10 cellular contexts compared by ENCODE assay signal in the genomic region with DNA sequence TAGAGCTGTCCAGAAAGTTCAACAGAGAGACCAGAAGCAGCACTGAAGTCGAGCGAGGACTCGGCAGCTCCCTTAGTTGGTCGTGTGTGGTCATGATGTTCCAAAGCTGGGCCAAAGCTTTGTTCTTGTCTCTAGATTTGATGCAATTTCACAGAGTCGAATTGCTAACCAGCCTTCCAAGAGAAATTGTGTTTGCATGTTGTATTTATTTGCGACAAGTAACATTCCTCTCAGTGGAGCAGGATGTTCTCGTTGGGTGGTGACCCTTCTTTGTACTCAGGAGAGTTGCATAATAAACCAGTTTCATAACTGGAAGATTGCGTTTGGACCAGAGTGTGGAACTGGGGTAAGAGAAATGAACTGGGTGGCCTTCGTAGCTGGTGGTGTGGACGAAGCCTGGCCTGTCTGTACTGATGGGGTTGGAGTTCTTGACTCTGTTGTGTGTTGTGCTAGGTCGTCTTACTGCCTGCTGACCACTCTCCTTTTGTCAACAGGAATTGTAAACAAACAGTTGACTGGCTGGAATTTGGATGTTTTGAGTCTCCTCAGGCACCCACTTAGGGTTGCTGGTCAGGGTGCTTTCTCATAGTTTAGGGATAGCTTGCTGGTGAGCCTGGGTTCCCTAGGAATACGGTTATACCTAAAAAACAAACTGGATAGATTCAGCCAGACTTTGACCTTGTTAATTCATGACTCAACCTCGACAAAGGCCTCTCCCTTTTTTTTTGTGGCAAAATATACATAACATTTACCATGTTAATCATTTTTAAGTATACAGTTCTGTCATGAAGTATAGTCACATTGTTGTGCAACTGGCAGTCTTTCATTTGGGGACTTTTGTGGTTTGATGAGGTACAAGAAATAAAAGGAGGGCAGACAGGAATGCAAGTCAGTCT. TPM values are rescaled to one million over a fixed set of nuclear protein-coding genes. Genes with fewer than 3 reads are reported as not detected.
DNase-seq lines count a peak whose midpoint lies in the region; ATAC-seq, FAIRE-seq and TF ChIP-seq lines count a peak whose summit lies in the region.
"Had no signal": no experiment of that assay in that cellular context is flagged by ENCODE, and none has a peak within 500 bp of the region (broad histone marks: within the 10 kb centered on the region; RNA-seq: fewer than 3 reads in every experiment).

No MANE protein-coding gene starts in this region.

- H3K79me2 ChIP-seq in H1 (ENCODE audit: control insufficient read depth in 1 of 2, insufficient read depth in 2 of 2, low read length in 2 of 2) = no peaks in the 10 kb centered on the region

- peaks cover 3% of the 10 kb centered on the region for H3K27me3 Mint-ChIP-seq in activated CD4-positive, alpha-beta memory T cell treated with anti-CD3 and anti-CD28 coated beads, Interleukin-2, amount 10 ng/mL, durations not matched to agents 7 days and 5 days
- peaks cover 5% of the 10 kb centered on the region for H3K27me3 Mint-ChIP-seq in activated T-helper 2 cell treated with anti-CD3 and anti-CD28 coated beads, Interferon-gamma antibody, Interleukin-2, Interleukin-4, amounts not matched to agents 10 μg/mL and 5 μg/mL and 100 μg/mL, durations not matched to agents 14 hours and 24 hours and 36 hours (ENCODE audit: low read depth)

- CTCF ChIA-PET in A673 (lab: Charles Lee) (no interaction called here), H1 (lab: Charles Lee; ENCODE audit: partially characterized antibody) (interaction anchor here (0.6 to 1.8 kb wide), 8 partner anchors 15 to 244 kb away, joined by 3 to 8 read pairs (median 3); no protein-coding TSS in a partner anchor)
- CTCF ChIA-PET in activated CD4-positive, alpha-beta memory T cell treated with anti-CD3 and anti-CD28 coated beads, Interleukin-2, amount 10 ng/mL, durations not matched to agents 7 days and 5 days (lab: Charles Lee) = no interaction called here

- no peak overlapping the region for H2AK5ac ChIP-seq in H1 (ENCODE audit: low read depth, low read length)

- H3K23ac ChIP-seq in H1 (ENCODE audit: insufficient read length) = no peak overlapping the region

- H2BK15ac ChIP-seq in H1 (ENCODE audit: low read length) = no peak overlapping the region

- DNase-seq in A673 (ENCODE audit: low spot score) = no peak
- peak; percentile 73 for DNase-seq in LHCN-M2 (ENCODE audit: low read depth)
- DNase-seq in H1 (ENCODE audit: low read depth in 1 of 2, low spot score in 2 of 2) = no peak
- no peak for DNase-seq in activated CD4-positive, alpha-beta memory T cell treated with anti-CD3 and anti-CD28 coated beads, Interleukin-2, amount 10 ng/mL, durations not matched to agents 7 days and 5 days
- no peak for DNase-seq in activated T-helper 2 cell treated with anti-CD3 and anti-CD28 coated beads, Interferon-gamma antibody, Interleukin-2, Interleukin-4, amounts not matched to agents 10 μg/mL and 5 μg/mL and 100 μg/mL, durations not matched to agents 14 hours and 24 hours and 36 hours (ENCODE audit: low spot score)
- DNase-seq: SHP77 treated with DMSO at 0.1 percent for 48 hours had no signal

- 0 out of 2 replicates have a peak overlapping the region, but pooled peaks have one; percentile 32 for H2BK5ac ChIP-seq in H1 (ENCODE audit: low read depth, low read length)

- H3K9ac ChIP-seq in H1 (replicated peaks in 1 of 4; ENCODE audit: extremely low read depth in 1 of 4, low read depth in 3 of 4, low read length in 3 of 4) = peak overlapping the region in 1 of 4 experiments; percentile 37; a peak in 2 of 7 replicates
- H3K9ac ChIP-seq in mucosa of stomach (ENCODE audit: low read length) = peak overlapping the region; percentile 7

- H3K36me3 Mint-ChIP-seq in activated CD4-positive, alpha-beta memory T cell treated with anti-CD3 and anti-CD28 coated beads, Interleukin-2, amount 10 ng/mL, durations not matched to agents 7 days and 5 days (ENCODE audit: low read depth) = peaks cover 20% of the 10 kb centered on the region
- peaks cover 26% of the 10 kb centered on the region for H3K36me3 Mint-ChIP-seq in activated T-helper 2 cell treated with anti-CD3 and anti-CD28 coated beads, Interferon-gamma antibody, Interleukin-2, Interleukin-4, amounts not matched to agents 10 μg/mL and 5 μg/mL and 100 μg/mL, durations not matched to agents 14 hours and 24 hours and 36 hours (ENCODE audit: low read depth)

- no peak overlapping the region for H3K14ac ChIP-seq in H1 (ENCODE audit: insufficient read length)

- no peak overlapping the region for H3K4ac ChIP-seq in H1 (replicated peaks; ENCODE audit: insufficient read length, low read depth, low read length)

- ATAC-seq in GM21360 (IDR thresholded peaks at IDR 0.05; ENCODE audit: unreplicated experiment) (no peak), HG02642 (IDR thresholded peaks at IDR 0.05; ENCODE audit: poor library complexity, unreplicated experiment) (no peak)

- 0 out of 2 replicates have a peak overlapping the region, but pooled peaks have one; percentile 16 for H2BK20ac ChIP-seq in H1 (ENCODE audit: low read length)

- H3K9me3 ChIP-seq in A673 (ENCODE audit: low read depth, low read length, poor library complexity, severe bottlenecking) = peaks cover 11% of the 10 kb centered on the region
- H3K9me3 ChIP-seq in H1 (ENCODE audit: insufficient read depth in 2 of 2, low read depth in 1 of 2, low read length in 1 of 2) = peaks cover 14 to 21% of the 10 kb centered on the region in 2 experiments; a peak in 3 of 4 replicates
- H3K9me3 ChIP-seq in mucosa of stomach (ENCODE audit: control insufficient read depth, low read length) = no peaks in the 10 kb centered on the region

- H4K8ac ChIP-seq in H1 (ENCODE audit: extremely low read depth, insufficient read depth, low read length) = no peak overlapping the region

- H3K4me1 ChIP-seq in A673 (ENCODE audit: insufficient read depth, low read length, poor library complexity, severe bottlenecking) (peaks cover 12% of the 10 kb centered on the region), H1 (replicated peaks in 1 of 4; ENCODE audit: control insufficient read depth in 3 of 4, insufficient read depth in 4 of 4, low read length in 3 of 4) (peaks cover 4 to 9% (median 6%) of the 10 kb centered on the region in 4 experiments; a peak in 6 of 7 replicates), mucosa of stomach (ENCODE audit: control insufficient read depth, insufficient read depth, low read length) (peaks cover 17% of the 10 kb centered on the region)

- H3K36me3 ChIP-seq in A673 (ENCODE audit: insufficient read depth, low read length, poor library complexity, severe bottlenecking) (peaks cover 25% of the 10 kb centered on the region), H1 (ENCODE audit: control insufficient read depth in 2 of 4, insufficient read depth in 4 of 4, low read length in 3 of 4) (peaks cover 5 to 25% (median 18%) of the 10 kb centered on the region in 4 experiments; a peak in 6 of 8 replicates), mucosa of stomach (ENCODE audit: control insufficient read depth, insufficient read depth, low read length) (peaks cover 4% of the 10 kb centered on the region)

- H3K27ac ChIP-seq in A673 (ENCODE audit: low read depth, low read length, poor library complexity, severe bottlenecking) (peak overlapping the region; percentile 19), H1 (ENCODE audit: low read depth, low read length) (no peak overlapping the region)

- peaks cover 0 to 3% of the 10 kb centered on the region in 2 experiments for H4K20me1 ChIP-seq in H1 (replicated peaks in 1 of 2; ENCODE audit: control insufficient read depth in 1 of 2, insufficient read depth in 2 of 2, low read length in 2 of 2)

- no peaks in the 10 kb centered on the region for H3K27me3 ChIP-seq in A673 (replicated peaks; ENCODE audit: insufficient read depth, low read depth, low read length, poor library complexity)
- peaks cover 0 to 1% (median 0%) of the 10 kb centered on the region in 4 experiments; a peak in 1 of 7 replicates for H3K27me3 ChIP-seq in H1 (replicated peaks in 1 of 4; ENCODE audit: control insufficient read depth in 3 of 4, extremely low read depth in 1 of 4, insufficient read depth in 3 of 4, low read length in 3 of 4)
- H3K27me3 ChIP-seq in mucosa of stomach (ENCODE audit: control insufficient read depth, insufficient read depth, low read length) = no peaks in the 10 kb centered on the region

- H2AFZ ChIP-seq in H1 (ENCODE audit: low read length) = no peak overlapping the region

- no peak overlapping the region for H3K4me3 Mint-ChIP-seq in activated CD4-positive, alpha-beta memory T cell treated with anti-CD3 and anti-CD28 coated beads, Interleukin-2, amount 10 ng/mL, durations not matched to agents 7 days and 5 days
- no peak overlapping the region for H3K4me3 Mint-ChIP-seq in activated T-helper 2 cell treated with anti-CD3 and anti-CD28 coated beads, Interferon-gamma antibody, Interleukin-2, Interleukin-4, amounts not matched to agents 10 μg/mL and 5 μg/mL and 100 μg/mL, durations not matched to agents 14 hours and 24 hours and 36 hours (ENCODE audit: low read depth)

- BruUV-seq in A673 (replicated peaks; lab: Mats Ljungman, UMichigan) = no TSS peak

- H3K79me1 ChIP-seq in H1 (ENCODE audit: low read depth, low read length) = no peaks in the 10 kb centered on the region

- no peaks in the 10 kb centered on the region for H3K9me3 Mint-ChIP-seq in activated CD4-positive, alpha-beta memory T cell treated with anti-CD3 and anti-CD28 coated beads, Interleukin-2, amount 10 ng/mL, durations not matched to agents 7 days and 5 days
- H3K9me3 Mint-ChIP-seq in activated T-helper 2 cell treated with anti-CD3 and anti-CD28 coated beads, Interferon-gamma antibody, Interleukin-2, Interleukin-4, amounts not matched to agents 10 μg/mL and 5 μg/mL and 100 μg/mL, durations not matched to agents 14 hours and 24 hours and 36 hours = no peaks in the 10 kb centered on the region

- H4K91ac ChIP-seq in H1 (replicated peaks; ENCODE audit: insufficient read length, low read length) = no peak overlapping the region

- no peak for FAIRE-seq in H1 (lab: Jason Lieb, UNC)

- no peak overlapping the region for H2BK120ac ChIP-seq in H1 (replicated peaks; ENCODE audit: low read depth, low read length)

- H3K27ac Mint-ChIP-seq in activated CD4-positive, alpha-beta memory T cell treated with anti-CD3 and anti-CD28 coated beads, Interleukin-2, amount 10 ng/mL, durations not matched to agents 7 days and 5 days = no peak overlapping the region
- no peak overlapping the region for H3K27ac Mint-ChIP-seq in activated T-helper 2 cell treated with anti-CD3 and anti-CD28 coated beads, Interferon-gamma antibody, Interleukin-2, Interleukin-4, amounts not matched to agents 10 μg/mL and 5 μg/mL and 100 μg/mL, durations not matched to agents 14 hours and 24 hours and 36 hours

- no peaks in the 10 kb centered on the region for H3K23me2 ChIP-seq in H1 (ENCODE audit: low read depth, low read length)

- H2BK12ac ChIP-seq in H1 (ENCODE audit: low read depth, low read length) = no peak overlapping the region

- POLR2A ChIA-PET in A673 (lab: Charles Lee; ENCODE audit: low non-redundant PET) (no interaction called here), H1 (lab: Charles Lee; ENCODE audit: partially characterized antibody) (interaction anchor here (3.6 kb wide), 1 partner anchor 10 kb away, joined by 16 read pairs; no protein-coding TSS in a partner anchor)
- POLR2A ChIA-PET in activated CD4-positive, alpha-beta memory T cell treated with anti-CD3 and anti-CD28 coated beads, Interleukin-2, amount 10 ng/mL, durations not matched to agents 7 days and 5 days (lab: Charles Lee) = no interaction called here

- WGBS in H1 (ENCODE audit: extremely low coverage in 1 of 2, insufficient coverage in 1 of 2, insufficient read length in 1 of 2, insufficient replicate concordance in 2 of 2, low coverage in 1 of 2, low lambda C conversion rate in 2 of 2, missing lambda C conversion rate in 1 of 2), 2 experiments = 81% methylated on average over 13 of the region's 13 CpGs; no CpG with 5 or more reads in 1 of the 2 experiments

- peak overlapping the region; percentile 11 to 38; a peak in 2 of 4 replicates for H3K4me2 ChIP-seq in H1 (ENCODE audit: insufficient read depth in 1 of 2, low read depth in 2 of 2, low read length in 2 of 2)

- TF ChIP-seq EP300 in H1 (IDR thresholded peaks at IDR 0.05; ENCODE audit: borderline replicate concordance in 1 of 2, low read depth in 2 of 2, low read length in 2 of 2) = no peak

- no peak overlapping the region for H4K5ac ChIP-seq in H1 (ENCODE audit: insufficient read length, low read depth, low read length)

- no peak for TF ChIP-seq CTCF in A673 (conservative IDR thresholded peaks at IDR 0.05; ENCODE audit: low read depth, low read length)
- no peak for TF ChIP-seq CTCF in H1 (IDR thresholded peaks at IDR 0.05; ENCODE audit: control extremely low read depth in 1 of 3, insufficient read depth in 1 of 3, low read depth in 1 of 3, low read length in 3 of 3)

- intact Hi-C loops in A673 (cut with micrococcal nuclease; ENCODE audit: unreplicated experiment) = no loop called here
- intact Hi-C loops in activated T-helper 2 cell treated with anti-CD3 and anti-CD28 coated beads, Interferon-gamma antibody, Interleukin-2, Interleukin-4, amounts not matched to agents 10 μg/mL and 5 μg/mL and 100 μg/mL, durations not matched to agents 14 hours and 24 hours and 36 hours (cut with micrococcal nuclease) = no loop called here

- H3K4me3 ChIP-seq in A673 (ENCODE audit: low read depth, low read length, poor library complexity, severe bottlenecking) = no peak overlapping the region
- H3K4me3 ChIP-seq in H1 (ENCODE audit: extremely low read depth in 1 of 4, insufficient read depth in 2 of 4, low read depth in 3 of 4, low read length in 4 of 4) = no peak overlapping the region
- H3K4me3 ChIP-seq in mucosa of stomach (ENCODE audit: low read length) = no peak overlapping the region

- TF ChIP-seq RAD21 in H1 (IDR thresholded peaks at IDR 0.05 in 1 of 2, conservative IDR thresholded peaks at IDR 0.05 in 1 of 2; ENCODE audit: low read depth in 2 of 2, low read length in 2 of 2) = no peak

- no peak for TF ChIP-seq POLR2A in H1 (IDR thresholded peaks at IDR 0.05; ENCODE audit: control extremely low read depth in 1 of 2, low read depth in 2 of 2, low read length in 2 of 2)

- no peak overlapping the region; the same call in 1 of the 2 replicates for H3K18ac ChIP-seq in H1 (ENCODE audit: extremely low read depth, low read length)

- H3K56ac ChIP-seq in H1 (replicated peaks; ENCODE audit: insufficient read length, low read depth, low read length) = no peak overlapping the region

- H3K4me1 Mint-ChIP-seq in activated CD4-positive, alpha-beta memory T cell treated with anti-CD3 and anti-CD28 coated beads, Interleukin-2, amount 10 ng/mL, durations not matched to agents 7 days and 5 days = peaks cover 9% of the 10 kb centered on the region
- peaks cover 10% of the 10 kb centered on the region for H3K4me1 Mint-ChIP-seq in activated T-helper 2 cell treated with anti-CD3 and anti-CD28 coated beads, Interferon-gamma antibody, Interleukin-2, Interleukin-4, amounts not matched to agents 10 μg/mL and 5 μg/mL and 100 μg/mL, durations not matched to agents 14 hours and 24 hours and 36 hours (ENCODE audit: low read depth)

RNA-seq across cellular contexts. Expression of gene TOGARAM2, which starts 28.9 kb away (rescaled TPM):
- total RNA-seq in A673 (2021) (0.31 and 0.75 TPM in 2 replicates), LHCN-M2 (2014; rRNA removed) (0.38 and 0.75 TPM in 2 replicates)
- polyA plus RNA-seq in LHCN-M2 (2012) = 0.19 TPM
- 0.59 and 1.4 TPM in 2 replicates for total RNA-seq in H1 (2021; fragmentation: NEBNext Ultra II Directional; extraction: Animal tissue kit (Norgen Biotek cat#: 25700))
- 0.42 and 0.63 TPM in 2 replicates for polyA plus RNA-seq in H1 (2011; rRNA removed)
- polyA plus RNA-seq in H1 (2011; cell fraction: cytosol; rRNA removed) = 0.67 TPM
- 2.0 TPM for polyA plus RNA-seq in H1 (2011; cell fraction: nucleus; rRNA removed)
- polyA plus RNA-seq in H1 (2012, experiment 1 of 2) = 0.48 to 0.59 TPM (median 0.49 TPM) in 4 replicates
- polyA plus RNA-seq in H1 (2012, experiment 2 of 2) = 0.37 TPM
- polyA plus RNA-seq in H1 (2013, experiment 1 of 2) = 0.28 TPM
- polyA plus RNA-seq in H1 (2013, experiment 2 of 2) = 0.40 TPM
- 0.16 and 0.41 TPM in 2 replicates for polyA minus RNA-seq in H1 (2011; rRNA and poly(A)+ RNA removed)
- polyA minus RNA-seq in H1 (2011; cell fraction: cytosol; rRNA and poly(A)+ RNA removed) = 0.66 TPM
- polyA minus RNA-seq in H1 (2011; cell fraction: nucleus; rRNA and poly(A)+ RNA removed) = 0.90 TPM
- total RNA-seq in activated CD4-positive, alpha-beta memory T cell treated with anti-CD3 and anti-CD28 coated beads, Interleukin-2, amount 10 ng/mL, durations not matched to agents 7 days and 5 days = 10 to 100 TPM in 1 of 2 experiments, 1 to 10 TPM in 1; 8.9 to 10.3 TPM
- 3.0 and 4.0 TPM in 2 replicates for total RNA-seq in activated T-helper 2 cell treated with anti-CD3 and anti-CD28 coated beads, Interferon-gamma antibody, Interleukin-2, Interleukin-4, amounts not matched to agents 10 μg/mL and 5 μg/mL and 100 μg/mL, durations not matched to agents 14 hours and 24 hours and 36 hours
- total RNA-seq: M059J had no signal

RNA-seq across cellular contexts. Expression of gene WDR43, which starts 57.7 kb away (rescaled TPM):
- total RNA-seq in A673 (2021) (121 and 145 TPM in 2 replicates), LHCN-M2 (2014; rRNA removed) (67.0 and 68.1 TPM in 2 replicates)
- 16.2 TPM for polyA plus RNA-seq in LHCN-M2 (2012)
- total RNA-seq in H1 (2021; fragmentation: NEBNext Ultra II Directional; extraction: Animal tissue kit (Norgen Biotek cat#: 25700)) = 135 and 142 TPM in 2 replicates
- polyA plus RNA-seq in H1 (2011; rRNA removed) = 27.1 and 57.8 TPM in 2 replicates
- polyA plus RNA-seq in H1 (2011; cell fraction: cytosol; rRNA removed) = 61.7 TPM
- polyA plus RNA-seq in H1 (2011; cell fraction: nucleus; rRNA removed) = 26.5 TPM
- polyA plus RNA-seq in H1 (2012, experiment 1 of 2) = 61.7 to 115 TPM (median 76.7 TPM) in 4 replicates
- polyA plus RNA-seq in H1 (2012, experiment 2 of 2) = 4.7 TPM
- 60.4 TPM for polyA plus RNA-seq in H1 (2013, experiment 1 of 2)
- 59.6 TPM for polyA plus RNA-seq in H1 (2013, experiment 2 of 2)
- 236 and 322 TPM in 2 replicates for polyA minus RNA-seq in H1 (2011; rRNA and poly(A)+ RNA removed)
- polyA minus RNA-seq in H1 (2011; cell fraction: cytosol; rRNA and poly(A)+ RNA removed) = 84.2 TPM
- 135 TPM for polyA minus RNA-seq in H1 (2011; cell fraction: nucleus; rRNA and poly(A)+ RNA removed)
- 10 to 100 TPM; 45.5 to 47.2 TPM for total RNA-seq in activated CD4-positive, alpha-beta memory T cell treated with anti-CD3 and anti-CD28 coated beads, Interleukin-2, amount 10 ng/mL, durations not matched to agents 7 days and 5 days
- total RNA-seq in activated T-helper 2 cell treated with anti-CD3 and anti-CD28 coated beads, Interferon-gamma antibody, Interleukin-2, Interleukin-4, amounts not matched to agents 10 μg/mL and 5 μg/mL and 100 μg/mL, durations not matched to agents 14 hours and 24 hours and 36 hours = 117 and 128 TPM in 2 replicates
